ENCODE assay signal across 9 cellular contexts in the genomic region with DNA sequence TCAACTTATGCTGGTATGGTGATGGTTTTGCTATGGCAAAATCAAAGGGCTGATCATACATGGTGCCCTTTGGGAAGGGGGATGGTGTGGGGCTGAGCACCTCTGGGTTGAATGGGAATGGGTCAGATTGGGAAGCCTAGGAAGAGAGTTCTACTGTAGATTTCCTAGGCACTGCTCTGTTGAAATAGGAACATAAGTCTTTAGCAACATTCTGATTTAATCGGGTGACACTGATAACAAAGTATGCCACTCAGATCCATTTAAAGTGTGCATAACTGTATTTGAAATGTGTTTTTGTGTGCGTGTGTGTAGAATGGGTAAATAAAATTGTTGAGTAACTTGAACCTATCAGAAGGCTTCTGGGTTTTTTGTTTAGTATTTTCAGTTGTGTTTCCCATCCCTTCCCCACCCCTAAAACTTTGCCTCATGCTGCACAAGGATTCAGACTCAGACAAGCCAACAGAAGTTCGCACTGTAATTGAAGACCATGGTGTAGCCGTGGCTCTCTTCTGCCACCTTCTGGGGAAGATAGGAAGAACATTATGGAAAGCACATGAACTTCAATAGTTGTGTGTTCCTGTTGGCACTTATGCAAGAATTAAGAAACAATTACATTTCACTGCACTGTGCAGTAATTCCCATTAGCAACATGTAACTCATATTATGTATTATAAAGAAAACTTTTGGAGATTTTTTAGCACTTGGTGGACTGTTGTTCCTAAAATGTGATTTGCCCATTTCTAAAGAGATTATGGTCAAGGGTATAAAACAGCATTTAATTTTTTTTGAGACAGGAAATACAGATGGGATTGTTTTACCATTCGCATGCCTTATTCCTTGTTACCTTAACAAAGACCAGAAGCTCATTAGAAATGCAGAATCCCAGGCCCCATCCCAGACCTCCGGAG. TPM values are rescaled to one million over a fixed set of nuclear protein-coding genes. Genes with fewer than 3 reads are reported as not detected.
DNase-seq lines count a peak whose midpoint lies in the region; ATAC-seq and TF ChIP-seq lines count a peak whose summit lies in the region.
"Had no signal": no experiment of that assay in that cellular context is flagged by ENCODE, and none has a peak within 500 bp of the region (broad histone marks: within the 10 kb centered on the region; RNA-seq: fewer than 3 reads in every experiment).

No MANE protein-coding gene starts in this region.

- no peaks in the 10 kb centered on the region for H3K79me2 ChIP-seq in PC-3 (ENCODE audit: low read length)

- TF ChIP-seq CTCF in PC-3 (conservative IDR thresholded peaks at IDR 0.05; ENCODE audit: low read depth, low read length) (peak; percentile 99), thoracic aorta (IDR thresholded peaks at IDR 0.05) (peak; percentile 81)

- H3K4me3 ChIP-seq in PC-3 (ENCODE audit: low read length) (no peak overlapping the region), thoracic aorta (no peak overlapping the region)
- H3K4me3 ChIP-seq: BLaER1 had no signal

- no peak overlapping the region for H3K27ac Mint-ChIP-seq in natural killer cell treated with Interleukin-12 subunit alpha and Interleukin-12 subunit beta and Interleukin-15 and Interleukin-18, amount 100 ng/mL, for 72 hours

- H3K27me3 ChIP-seq in PC-3 (ENCODE audit: low read length) (no peaks in the 10 kb centered on the region), thoracic aorta (replicated peaks; ENCODE audit: insufficient read depth) (no peaks in the 10 kb centered on the region)
- H3K27me3 ChIP-seq: BLaER1 had no signal

- H3K9me2 ChIP-seq in PC-3 (replicated peaks; ENCODE audit: low read length) = no peaks in the 10 kb centered on the region

- H3K4me1 Mint-ChIP-seq in natural killer cell treated with Interleukin-12 subunit alpha and Interleukin-12 subunit beta and Interleukin-15 and Interleukin-18, amount 100 ng/mL, for 72 hours (ENCODE audit: low read depth in 2 of 2) = no peaks in the 10 kb centered on the region

- H4K20me1 ChIP-seq in PC-3 (ENCODE audit: low read length) = no peaks in the 10 kb centered on the region
- H4K20me1 ChIP-seq: BLaER1 had no signal

- ATAC-seq in PC-3 (peak; percentile 68), esophagus mucosa (peak; percentile 83), thoracic aorta (ENCODE audit: insufficient number of reproducible peaks, low FRiP score, low read depth) (peak; percentile 66)
- peak; percentile 75 to 79 for ATAC-seq in natural killer cell treated with Interleukin-12 subunit alpha and Interleukin-12 subunit beta and Interleukin-15 and Interleukin-18, amount 100 ng/mL, for 72 hours

- intact Hi-C loops in PC-3 (cut with micrococcal nuclease) = loop anchor here (1.0 to 5.0 kb wide), 6 partner anchors 24 to 350 kb away; a partner anchor contains a TSS

- POLR2A ChIA-PET in PC-3 (lab: Charles Lee; ENCODE audit: unreplicated experiment) = interaction anchor here (0.6 kb wide), 1 partner anchor 29 kb away, joined by 3 read pairs; no protein-coding TSS in a partner anchor

- H3K36me3 ChIP-seq in PC-3 (ENCODE audit: low read depth, low read length) = peaks cover 22% of the 10 kb centered on the region; the same call in 1 of the 2 replicates
- H3K36me3 ChIP-seq in thoracic aorta = no peaks in the 10 kb centered on the region
- H3K36me3 ChIP-seq: BLaER1 had no signal

- H3K36me3 Mint-ChIP-seq in natural killer cell treated with Interleukin-12 subunit alpha and Interleukin-12 subunit beta and Interleukin-15 and Interleukin-18, amount 100 ng/mL, for 72 hours = no peaks in the 10 kb centered on the region

- H3K9ac ChIP-seq in PC-3 (ENCODE audit: low read length) = no peak overlapping the region
- H3K9ac ChIP-seq: BLaER1 had no signal

- no TSS peak for BruUV-seq in PC-3 (replicated peaks; lab: Mats Ljungman, UMichigan)

- H3K9me3 ChIP-seq in PC-3 (ENCODE audit: low read length) (no peaks in the 10 kb centered on the region), thoracic aorta (no peaks in the 10 kb centered on the region)
- H3K9me3 ChIP-seq: BLaER1 had no signal

- H3K4me3 Mint-ChIP-seq in natural killer cell treated with Interleukin-12 subunit alpha and Interleukin-12 subunit beta and Interleukin-15 and Interleukin-18, amount 100 ng/mL, for 72 hours = no peak overlapping the region

- peaks cover 6% of the 10 kb centered on the region for H3F3A ChIP-seq in PC-3 (ENCODE audit: low read length, unreplicated experiment)

- no peak overlapping the region for H3K4me2 ChIP-seq in PC-3 (ENCODE audit: low read length)
- H3K4me2 ChIP-seq: BLaER1 had no signal

- H3K27ac ChIP-seq in PC-3 (ENCODE audit: low read length) = peak overlapping the region; percentile 3; the same call in 1 of the 2 replicates
- no peak overlapping the region for H3K27ac ChIP-seq in thoracic aorta
- H3K27ac ChIP-seq: BLaER1 had no signal

- CTCF ChIA-PET in PC-3 (lab: Charles Lee) = no interaction called here

- in situ Hi-C loops in KBM-7 (cut with MboI; ENCODE audit: low pct_unique_long_range_greater_than_20kb, low sequenced_read_pairs) = no loop called here

- no peak overlapping the region for H2AFZ ChIP-seq in PC-3 (ENCODE audit: low read length)

- H3K27me3 Mint-ChIP-seq in natural killer cell treated with Interleukin-12 subunit alpha and Interleukin-12 subunit beta and Interleukin-15 and Interleukin-18, amount 100 ng/mL, for 72 hours = peaks cover 4 to 19% of the 10 kb centered on the region in 2 donors

- H3K9me3 Mint-ChIP-seq in natural killer cell treated with Interleukin-12 subunit alpha and Interleukin-12 subunit beta and Interleukin-15 and Interleukin-18, amount 100 ng/mL, for 72 hours = no peaks in the 10 kb centered on the region

- peak; percentile 75 for DNase-seq in NCI-H510A treated with DMSO at 0.1 percent for 48 hours (lab: John Stamatoyannopoulos, UW)
- DNase-seq in NCI-H510A (lab: John Stamatoyannopoulos, UW) = no peak
- DNase-seq in KBM-7 = peak; percentile 71
- DNase-seq in PC-3 = peak; percentile 98
- peak; percentile 21 for DNase-seq in activated T-cell treated with anti-CD3 and anti-CD28 coated beads for 48 hours (ENCODE audit: low read depth)
- peak; percentile 71 for DNase-seq in natural killer cell treated with Interleukin-12 subunit alpha and Interleukin-12 subunit beta and Interleukin-15 and Interleukin-18, amount 100 ng/mL, for 72 hours (ENCODE audit: low spot score)
- no peak for DNase-seq in thoracic aorta (ENCODE audit: low spot score)

- H3K4me1 ChIP-seq in PC-3 (ENCODE audit: insufficient read depth, low read length) = peaks cover 37% of the 10 kb centered on the region
- H3K4me1 ChIP-seq in thoracic aorta (ENCODE audit: control insufficient read depth in 1 of 2, low read depth in 2 of 2) = peaks cover 0 to 12% of the 10 kb centered on the region in 2 donors
- H3K4me1 ChIP-seq: BLaER1 had no signal

RNA-seq across cellular contexts. Expression of a gene that starts 10.9 kb away (rescaled TPM):
- not detected in 2 replicates for total RNA-seq in PC-3 (2014; rRNA removed)
- not detected for total RNA-seq in esophagus mucosa
- under 1 TPM in 1 of 2 donors, not detected in 1; 0.38 TPM for total RNA-seq in natural killer cell treated with Interleukin-12 subunit alpha and Interleukin-12 subunit beta and Interleukin-15 and Interleukin-18, amount 100 ng/mL, for 72 hours
- 1 to 10 TPM in 1 of 2 donors, under 1 TPM in 1; 0.54 to 3.7 TPM for total RNA-seq in thoracic aorta

RNA-seq across cellular contexts. Expression of a gene that starts 24.6 kb away (rescaled TPM):
- total RNA-seq in PC-3 (2014; rRNA removed) = 37.5 and 48.6 TPM in 2 replicates
- 20.3 TPM for total RNA-seq in esophagus mucosa
- 1 to 10 TPM; 1.3 to 2.7 TPM for total RNA-seq in natural killer cell treated with Interleukin-12 subunit alpha and Interleukin-12 subunit beta and Interleukin-15 and Interleukin-18, amount 100 ng/mL, for 72 hours
- 1 to 10 TPM; 6.4 to 8.5 TPM for total RNA-seq in thoracic aorta

RNA-seq across cellular contexts. Expression of a gene that starts 26.3 kb away (rescaled TPM):
- total RNA-seq in PC-3 (2014; rRNA removed) = not detected in 2 replicates
- 0.24 TPM for total RNA-seq in esophagus mucosa
- not detected for total RNA-seq in natural killer cell treated with Interleukin-12 subunit alpha and Interleukin-12 subunit beta and Interleukin-15 and Interleukin-18, amount 100 ng/mL, for 72 hours
- total RNA-seq in thoracic aorta = under 1 TPM in 1 of 2 donors, not detected in 1; 0.71 TPM

RNA-seq across cellular contexts. Expression of a gene that starts 26.7 kb away (rescaled TPM):
- 54.0 and 63.9 TPM in 2 replicates for total RNA-seq in PC-3 (2014; rRNA removed)
- total RNA-seq in esophagus mucosa = 14.4 TPM
- 10 to 100 TPM in 1 of 2 donors, 1 to 10 TPM in 1; 8.1 to 10.5 TPM for total RNA-seq in natural killer cell treated with Interleukin-12 subunit alpha and Interleukin-12 subunit beta and Interleukin-15 and Interleukin-18, amount 100 ng/mL, for 72 hours
- 1 to 10 TPM; 3.8 to 8.4 TPM for total RNA-seq in thoracic aorta

RNA-seq across cellular contexts. Expression of a gene that starts 45.2 kb away (rescaled TPM):
- 34.9 and 36.2 TPM in 2 replicates for total RNA-seq in PC-3 (2014; rRNA removed)
- 62.2 TPM for total RNA-seq in esophagus mucosa
- total RNA-seq in natural killer cell treated with Interleukin-12 subunit alpha and Interleukin-12 subunit beta and Interleukin-15 and Interleukin-18, amount 100 ng/mL, for 72 hours = not detected
- 1 to 10 TPM in 1 of 2 donors, under 1 TPM in 1; 0.14 to 1.3 TPM for total RNA-seq in thoracic aorta

Comparison
In these comparisons a context has a peak if more than half of its experiments do, and no peak if none do; other contexts are left out.
1. DNase-seq: peak in NCI-H510A treated with DMSO at 0.1 percent for 48 hours (single experiment), KBM-7 (single experiment), PC-3 (single experiment), activated T-cell treated with anti-CD3 and anti-CD28 coated beads for 48 hours (single experiment) and natural killer cell treated with Interleukin-12 subunit alpha and Interleukin-12 subunit beta and Interleukin-15 and Interleukin-18, amount 100 ng/mL, for 72 hours (single experiment); none in NCI-H510A (single experiment) and thoracic aorta (single experiment).
2. Peak in every context shown above with its lines, with median percentiles within 50 percentile points of each other: ATAC-seq.